9 cellular contexts compared by ENCODE assay signal in the genomic region with DNA sequence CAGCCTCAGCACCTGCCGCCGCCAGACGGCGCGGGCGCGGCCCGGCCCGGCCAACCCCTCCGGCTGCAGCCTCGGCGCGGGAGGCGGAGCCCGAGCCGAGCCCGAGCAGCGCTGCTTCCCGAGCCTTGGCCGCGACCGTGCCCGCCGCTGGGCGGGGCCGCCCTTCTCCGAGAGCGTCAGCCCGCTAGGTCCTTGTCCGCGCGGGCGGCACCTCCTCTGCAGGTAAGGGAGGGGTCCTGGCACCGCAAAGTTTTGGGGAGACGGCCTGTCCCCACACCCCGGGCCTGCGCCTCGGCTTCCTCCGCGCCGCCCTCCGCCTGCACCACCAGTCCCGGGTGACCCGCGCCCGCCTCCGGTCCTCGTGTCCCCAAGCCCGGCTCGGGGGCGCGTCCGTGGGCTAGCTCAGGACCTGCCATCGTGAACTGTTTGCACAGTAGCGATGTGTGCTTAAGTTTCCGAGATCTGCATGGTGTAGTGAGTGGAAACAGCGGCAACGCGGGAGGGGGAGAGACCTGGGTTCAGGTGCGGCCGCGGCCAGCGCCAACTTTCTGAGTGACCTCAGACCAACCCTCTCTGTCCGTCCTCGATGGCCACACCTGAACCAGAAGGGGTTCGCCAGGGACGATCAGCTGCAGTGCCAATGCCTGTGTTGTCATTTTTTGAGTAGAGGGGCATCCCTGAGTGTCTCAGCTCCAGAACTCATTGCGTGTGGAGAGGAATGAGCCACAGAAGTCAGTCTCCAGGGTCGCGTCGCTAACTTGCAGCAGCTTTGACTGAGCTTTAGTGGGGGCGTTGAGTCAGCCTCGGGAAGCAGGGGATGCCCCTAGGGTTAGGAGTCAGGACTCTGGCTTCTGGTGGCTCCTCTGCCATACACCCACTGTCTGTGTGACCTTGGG. TPM values are rescaled to one million over a fixed set of nuclear protein-coding genes. Genes with fewer than 3 reads are reported as not detected.
DNase-seq lines count a peak whose midpoint lies in the region; ATAC-seq and TF ChIP-seq lines count a peak whose summit lies in the region.
"Had no signal": no experiment of that assay in that cellular context is flagged by ENCODE, and none has a peak within 500 bp of the region (broad histone marks: within the 10 kb centered on the region; RNA-seq: fewer than 3 reads in every experiment).

A gene with protein sequence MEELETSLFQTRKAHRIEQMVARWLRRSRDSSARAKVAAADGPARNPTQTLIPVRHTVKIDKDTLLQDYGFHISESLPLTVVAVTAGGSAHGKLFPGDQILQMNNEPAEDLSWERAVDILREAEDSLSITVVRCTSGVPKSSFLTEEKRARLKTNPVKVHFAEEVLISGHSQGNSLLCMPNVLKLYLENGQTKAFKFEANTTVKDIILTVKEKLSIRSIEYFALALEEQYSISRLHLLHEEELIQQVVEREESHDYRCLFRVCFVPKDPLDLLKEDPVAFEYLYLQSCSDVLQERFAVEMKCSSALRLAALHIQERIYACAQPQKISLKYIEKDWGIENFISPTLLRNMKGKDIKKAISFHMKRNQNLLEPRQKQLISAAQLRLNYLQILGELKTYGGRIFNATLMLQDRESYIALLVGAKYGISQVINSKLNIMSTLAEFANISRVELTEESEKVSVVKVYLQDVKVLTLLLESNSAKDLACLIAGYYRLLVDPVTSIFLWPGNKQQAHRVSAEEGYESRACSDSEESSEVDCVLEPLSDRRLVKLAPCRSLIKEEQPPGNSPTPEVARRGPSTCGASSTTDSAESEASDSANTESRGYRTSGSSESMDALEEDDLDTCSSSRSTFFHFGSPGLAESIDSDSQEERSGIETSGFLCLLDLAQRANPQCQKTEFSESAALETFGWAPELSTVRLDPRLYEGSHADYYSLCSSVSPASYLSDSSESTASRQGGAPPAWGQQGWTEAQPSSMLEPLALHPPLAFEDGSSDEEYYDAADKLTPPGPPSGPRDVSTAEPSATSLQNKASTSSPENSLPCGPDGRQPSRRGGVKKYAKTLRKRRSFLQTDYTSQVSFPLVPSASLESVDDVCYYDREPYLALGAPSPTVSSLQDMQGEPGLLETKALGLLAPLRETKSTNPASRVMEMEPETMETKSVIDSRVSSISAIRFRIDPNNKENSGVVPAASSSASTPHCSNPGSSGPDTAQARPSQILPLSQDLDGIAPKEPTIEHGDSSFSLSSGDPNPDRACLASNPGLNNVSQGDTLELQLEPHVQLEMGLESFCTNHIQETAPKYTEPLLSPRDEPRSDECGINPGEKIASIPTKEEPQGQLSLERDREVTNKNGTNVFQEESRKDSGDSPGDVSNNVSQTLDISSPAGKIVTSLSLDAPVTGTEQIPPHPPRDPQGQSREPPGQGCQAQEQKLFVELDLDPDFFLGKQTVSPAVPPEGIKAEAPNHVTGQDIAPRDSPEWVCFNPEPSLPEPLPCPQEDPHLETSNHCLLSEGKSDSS (N-terminal part only) (plus strand): TSS at position 82 of the 896 bp plus-strand sequence. CDS start 41,688 bp downstream, outside the sequence.

- TF ChIP-seq CTCF in heart right ventricle (IDR thresholded peaks at IDR 0.05) (peak in 1 of 9 donors; percentile 8), psoas muscle (IDR thresholded peaks at IDR 0.05) (peak; percentile 15)

- intact Hi-C loops in heart right ventricle (cut with DNase I) (loop anchor here in 2 of 10 donors (10.0 kb wide), 2 partner anchors 46 to 56 kb away; partner anchors contain the start of gene TOMM5 (in 1 of the 2)), psoas muscle (cut with DNase I) (no loop called here)

- peak within 1 kb of the TSS; percentile 8 for H3K27ac Mint-ChIP-seq in activated naive CD8-positive, alpha-beta T cell

- H3K4me1 ChIP-seq in HUES48 (ENCODE audit: control insufficient read depth, insufficient read depth, low read length) (no peaks in the 10 kb centered on the region), heart right ventricle (peaks cover 0 to 15% (median 7%) of the 10 kb centered on the region in 9 donors), psoas muscle (peaks cover 9% of the 10 kb centered on the region)

- H3K9me3 ChIP-seq in HUES48 (ENCODE audit: control insufficient read depth, insufficient read depth, low read length), result no peaks in the 10 kb centered on the region
- H3K9me3 ChIP-seq in heart right ventricle, result no peaks in the 10 kb centered on the region
- H3K9me3 ChIP-seq in psoas muscle, result no peaks in the 10 kb centered on the region

- H3K27ac ChIP-seq in HUES48 (ENCODE audit: low read depth, low read length), result no peak within 1 kb of the TSS
- no peak within 1 kb of the TSS for H3K27ac ChIP-seq in heart right ventricle
- peak within 1 kb of the TSS; percentile 58 for H3K27ac ChIP-seq in psoas muscle

- in situ Hi-C loops in SK-MEL-5 (cut with HindIII; ENCODE audit: low pct_unique_long_range_greater_than_20kb, low sequenced_read_pairs), result no loop called here

- 1 to 2% methylated on average over 52 to 73 of the region's 73 CpGs for WGBS in heart right ventricle, 2 donors
- WGBS in psoas muscle, 3 donors, result 1 to 3% (median 1%) methylated on average over 44 to 73 of the region's 73 CpGs

- DNase-seq in COR-L47 (lab: John Stamatoyannopoulos, UW), result peak; percentile 70
- DNase-seq in SK-MEL-5 (ENCODE audit: low read depth, low spot score), result peak; percentile 40
- peak; percentile 14 to 66 for DNase-seq in heart right ventricle
- peak; percentile 70 to 80 for DNase-seq in psoas muscle
- no peak for DNase-seq in GF-D8 (lab: John Stamatoyannopoulos, UW)

- peak; percentile 34 for ATAC-seq in GM19468 (IDR thresholded peaks at IDR 0.05; ENCODE audit: extremely low read depth, unreplicated experiment)
- peak; percentile 73 to 94 (median 88) for ATAC-seq in heart right ventricle
- peak; percentile 90 to 95 (median 94) for ATAC-seq in psoas muscle

- no peak within 1 kb of the TSS; the same call in 1 of the 2 replicates for H3K9ac ChIP-seq in HUES48 (ENCODE audit: low read depth, low read length)

- peaks cover 60% of the 10 kb centered on the region for H3K27me3 Mint-ChIP-seq in activated naive CD8-positive, alpha-beta T cell

- no peaks in the 10 kb centered on the region for H3K36me3 ChIP-seq in HUES48 (ENCODE audit: control insufficient read depth, insufficient read depth, low read length)
- no peaks in the 10 kb centered on the region for H3K36me3 ChIP-seq in heart right ventricle
- no peaks in the 10 kb centered on the region for H3K36me3 ChIP-seq in psoas muscle (ENCODE audit: insufficient read depth in 1 of 2, low read depth in 1 of 2)

- H3K27me3 ChIP-seq in HUES48 (ENCODE audit: control insufficient read depth, insufficient read depth, low read length) (peaks cover 76% of the 10 kb centered on the region), heart right ventricle (peaks cover 5 to 77% (median 35%) of the 10 kb centered on the region in 7 donors), psoas muscle (ENCODE audit: insufficient read depth in 3 of 3, low read length in 2 of 3) (peaks cover 0 to 4% (median 0%) of the 10 kb centered on the region in 3 donors)

- H3K4me3 ChIP-seq in HUES48 (ENCODE audit: low read depth, low read length) (peak within 1 kb of the TSS; percentile 73), heart right ventricle (peak within 1 kb of the TSS; percentile 45 to 68 (median 64)), psoas muscle (peak within 1 kb of the TSS; percentile 93)

- H3K36me3 Mint-ChIP-seq in activated naive CD8-positive, alpha-beta T cell, result no peaks in the 10 kb centered on the region

- H3K9me3 Mint-ChIP-seq in activated naive CD8-positive, alpha-beta T cell (ENCODE audit: low read depth), result no peaks in the 10 kb centered on the region

- peaks cover 13% of the 10 kb centered on the region for H3K4me1 Mint-ChIP-seq in activated naive CD8-positive, alpha-beta T cell (ENCODE audit: low read depth)

- H3K4me3 Mint-ChIP-seq in activated naive CD8-positive, alpha-beta T cell, result peak within 1 kb of the TSS; percentile 88

RNA-seq across cellular contexts. Expression of the gene that starts here (rescaled TPM):
- total RNA-seq in SK-MEL-5 (2014; rRNA removed; shearing (Covaris generic)), result 0.11 TPM in 1 of 2 replicates, not detected in the other
- polyA plus RNA-seq in SK-MEL-5 (2015; cell fraction: cytosol; rRNA removed), result 0.13 and 0.16 TPM in 2 replicates
- polyA plus RNA-seq in SK-MEL-5 (2015; cell fraction: nucleus; rRNA removed), result 0.79 and 1.3 TPM in 2 replicates
- total RNA-seq in heart right ventricle (1 to 10 TPM in 3 of 10 donors, under 1 TPM in 7; 0.38 to 1.7 (median 0.67) TPM), psoas muscle (1 to 10 TPM; 1.4 to 6.1 (median 3.9) TPM)
- polyA plus RNA-seq in heart right ventricle (under 1 TPM; 0.03 to 0.22 TPM), psoas muscle (under 1 TPM; 0.48 to 0.84 (median 0.68) TPM)
- total RNA-seq: T-helper 2 cell treated with Interferon-gamma antibody and Interleukin-4, amounts not matched to agents 100 ng/mL and 5 ng/mL, for 36 hours had no signal

Comparison
In these comparisons a context has a peak if more than half of its experiments do, and no peak if none do; other contexts are left out.
1. ATAC-seq: peak in every context shown above with its lines; median percentile 94 in psoas muscle; 88 in heart right ventricle; 34 in GM19468.